In genomic region chr15:63407612-63408011, GRCh38 we compare ENCODE assay signal across 18 cellular contexts. TPM values are rescaled to one million over a fixed set of nuclear protein-coding genes. Genes with fewer than 3 reads are reported as not detected.
A peak's percentile ranks its signal among the peaks of the same experiment; 100 is the strongest.
DNase-seq lines count a peak whose midpoint lies in the region; ATAC-seq and TF ChIP-seq lines count a peak whose summit lies in the region.
"Had no signal": no experiment of that assay in that cellular context is flagged by ENCODE, and none has a peak within 500 bp of the region (broad histone marks: within the 10 kb centered on the region; RNA-seq: fewer than 3 reads in every experiment).

No MANE protein-coding gene starts in this region.

- TF ChIP-seq EP300 in SK-N-SH (IDR thresholded peaks at IDR 0.05; ENCODE audit: borderline replicate concordance in 1 of 2, low read depth in 1 of 2, low read length in 1 of 2) = no peak

- H2AFZ ChIP-seq in HCT116 (ENCODE audit: low read depth, low read length, poor library complexity, severe bottlenecking) (peak overlapping the region; percentile 25), SK-N-SH (ENCODE audit: low read depth) (no peak overlapping the region)

- ATAC-seq in HCT116 (no peak), HG02642 (IDR thresholded peaks at IDR 0.05; ENCODE audit: poor library complexity, unreplicated experiment) (no peak)
- ATAC-seq: gastrocnemius medialis, lower lobe of right lung had no signal

- TF ChIP-seq CTCF in HCT116 (IDR thresholded peaks at IDR 0.05 in 2 of 3, conservative IDR thresholded peaks at IDR 0.05 in 1 of 3; ENCODE audit: borderline replicate concordance in 1 of 3, insufficient read depth in 1 of 3, low read depth in 2 of 3, low read length in 2 of 3) = no peak
- TF ChIP-seq CTCF in SK-N-SH (IDR thresholded peaks at IDR 0.05) = no peak

- WGBS in SK-N-SH (ENCODE audit: low lambda C conversion rate) = 46% methylated on average over 5 of the region's 5 CpGs

- H3K9me3 ChIP-seq in HCT116 (ENCODE audit: control insufficient read depth in 1 of 2, insufficient read depth in 1 of 2, low read depth in 1 of 2, low read length in 2 of 2) (no peaks in the 10 kb centered on the region), SK-N-SH (no peaks in the 10 kb centered on the region)
- H3K9me3 ChIP-seq: Caco-2, gastrocnemius medialis, lower lobe of right lung had no signal

- RAD21 ChIA-PET in HCT116 (lab: Charles Lee; ENCODE audit: low non-redundant PET in 1 of 2, low total read pairs in 2 of 2, uncharacterized antibody in 2 of 2, unreplicated experiment in 2 of 2) = no interaction called here

- no peak for TF ChIP-seq RAD21 in HCT116 (IDR thresholded peaks at IDR 0.05; ENCODE audit: low read depth)
- no peak for TF ChIP-seq RAD21 in SK-N-SH (IDR thresholded peaks at IDR 0.05; ENCODE audit: low read length)

- H3K4me2 ChIP-seq in HCT116 (ENCODE audit: low read length) (no peak overlapping the region; the same call in 1 of the 2 replicates), SK-N-SH (no peak overlapping the region)

- H3K27me3 ChIP-seq in HCT116 (ENCODE audit: insufficient read depth, low read length) (no peaks in the 10 kb centered on the region), SK-N-SH (ENCODE audit: insufficient read depth) (no peaks in the 10 kb centered on the region)
- H3K27me3 ChIP-seq: gastrocnemius medialis had no signal

- BruUV-seq in HCT116 (replicated peaks; lab: Mats Ljungman, UMichigan) = no TSS peak

- intact Hi-C loops in HCT116 (cut with micrococcal nuclease) = no loop called here

- TF ChIP-seq POLR2A in HCT116 (IDR thresholded peaks at IDR 0.05; ENCODE audit: borderline replicate concordance, extremely low read depth, insufficient read depth, insufficient read length) = no peak

- no peak overlapping the region for H3K27ac ChIP-seq in HCT116 (ENCODE audit: low read depth, low read length)
- H3K27ac ChIP-seq in SK-N-SH (ENCODE audit: low read depth in 2 of 2, low read length in 1 of 2) = no peak overlapping the region
- H3K27ac ChIP-seq: gastrocnemius medialis, lower lobe of right lung had no signal

- H3K4me1 ChIP-seq in HCT116 (ENCODE audit: control insufficient read depth in 1 of 2, insufficient read depth in 2 of 2, low read length in 2 of 2) (peaks cover 8 to 9% of the 10 kb centered on the region in 2 experiments; a peak in 2 of 4 replicates), SK-N-SH (ENCODE audit: control insufficient read depth in 1 of 2, insufficient read depth in 2 of 2, low read depth in 1 of 2, low read length in 1 of 2) (peaks cover 8 to 10% of the 10 kb centered on the region in 2 experiments; a peak in 3 of 4 replicates)
- H3K4me1 ChIP-seq: Caco-2, gastrocnemius medialis had no signal

- H3K9me2 ChIP-seq in HCT116 (ENCODE audit: insufficient read depth) (no peaks in the 10 kb centered on the region), SK-N-SH (no peaks in the 10 kb centered on the region)

- H3K9ac ChIP-seq in HCT116 (ENCODE audit: low read length) = no peak overlapping the region
- no peak overlapping the region for H3K9ac ChIP-seq in SK-N-SH

- CTCF ChIA-PET in HCT116 (lab: Charles Lee) = no interaction called here
- CTCF ChIA-PET in SK-N-SH (lab: Yijun Ruan, JAX) = interaction anchor here (0.8 kb wide), 1 partner anchor 119 kb away, joined by 3 read pairs; no protein-coding TSS in a partner anchor

- DNase-seq in A172 (ENCODE audit: low spot score) = peak; percentile 35
- DNase-seq in HCT116 (ENCODE audit: low read depth, low spot score) = no peak
- peak; percentile 93 for DNase-seq in NCI-H2171 (lab: John Stamatoyannopoulos, UW)
- DNase-seq in SK-N-SH = peak; percentile 29
- DNase-seq in NCI-H2227 (lab: John Stamatoyannopoulos, UW; ENCODE audit: unreplicated experiment) = no peak
- DNase-seq in NCI-H2107 (lab: John Stamatoyannopoulos, UW) = no peak
- no peak for DNase-seq in COLO668 (lab: John Stamatoyannopoulos, UW; ENCODE audit: unreplicated experiment)
- DNase-seq: activated gamma-delta T cell, aorta, Caco-2, gastrocnemius medialis, HFFc6, KBM-7, lower lobe of right lung, NCI-H1930, OCI-M1, retina had no signal

- no peaks in the 10 kb centered on the region for H4K20me1 ChIP-seq in HCT116 (ENCODE audit: insufficient read depth)
- H4K20me1 ChIP-seq in SK-N-SH (ENCODE audit: insufficient read depth) = no peaks in the 10 kb centered on the region

- H3K4me3 ChIP-seq in HCT116 (replicated peaks in 1 of 2; ENCODE audit: low read depth in 1 of 2, low read length in 2 of 2) (no peak overlapping the region), SK-N-SH (ENCODE audit: low read depth in 2 of 2, low read length in 1 of 2) (no peak overlapping the region)
- H3K4me3 ChIP-seq: gastrocnemius medialis, lower lobe of right lung had no signal

- peaks cover 5% of the 10 kb centered on the region for H3F3A ChIP-seq in SK-N-SH (replicated peaks; ENCODE audit: insufficient read depth)

- no peaks in the 10 kb centered on the region for H3K36me3 ChIP-seq in HCT116 (ENCODE audit: control insufficient read depth in 1 of 2, insufficient read depth in 2 of 2, low read length in 2 of 2)
- no peaks in the 10 kb centered on the region for H3K36me3 ChIP-seq in SK-N-SH (replicated peaks in 1 of 2; ENCODE audit: control insufficient read depth in 1 of 2, insufficient read depth in 2 of 2, low read length in 1 of 2)
- H3K36me3 ChIP-seq: gastrocnemius medialis, lower lobe of right lung had no signal

- H3K79me2 ChIP-seq in HCT116 (ENCODE audit: insufficient read depth, low read length) (no peaks in the 10 kb centered on the region), SK-N-SH (ENCODE audit: insufficient read depth) (no peaks in the 10 kb centered on the region)

- POLR2A ChIA-PET in HCT116 (lab: Charles Lee) (no interaction called here), SK-N-SH (lab: Yijun Ruan, JAX) (no interaction called here)

TF ChIP-seq in HCT116, 20 proteins besides CTCF, POLR2A, EP300 and RAD21 (continues in another document):
- TF ChIP-seq YY1 (IDR thresholded peaks at IDR 0.05; ENCODE audit: extremely low read depth, insufficient replicate concordance, low read depth, low read length) (no peak), ZBTB33 (IDR thresholded peaks at IDR 0.05; ENCODE audit: extremely low read depth, insufficient replicate concordance, low read length) (no peak), ZFX (IDR thresholded peaks at IDR 0.05) (no peak)

TF ChIP-seq in SK-N-SH, 30 proteins besides CTCF, POLR2A, EP300 and RAD21:
- TF ChIP-seq NFIC (IDR thresholded peaks at IDR 0.05; ENCODE audit: borderline replicate concordance) (0 out of 2 replicates have a peak, but pooled peaks have one; percentile 22), FOSL2 (IDR thresholded peaks at IDR 0.05; ENCODE audit: borderline replicate concordance, low read depth) (no peak), JUND (IDR thresholded peaks at IDR 0.05) (0 out of 2 replicates have a peak, but pooled peaks have one; percentile 5)

RNA-seq across cellular contexts. Expression of gene CA12, which starts 26.0 kb away (rescaled TPM):
- total RNA-seq in A172 (2014; rRNA removed; shearing (Covaris generic)) = 0.45 and 1.3 TPM in 2 replicates
- total RNA-seq in HCT116 (2021; ENCODE audit: unreplicated experiment) = 1.8 TPM
- 2.0 TPM in 2 replicates for polyA plus RNA-seq in HCT116 (2012)
- polyA plus RNA-seq in SK-N-SH (2012; rRNA removed) = 39.4 and 44.3 TPM in 2 replicates
- 32.6 and 41.3 TPM in 2 replicates for polyA plus RNA-seq in SK-N-SH (2012; cell fraction: cytosol; rRNA removed)
- polyA plus RNA-seq in SK-N-SH (2012; cell fraction: nucleus; rRNA removed) = 25.4 and 33.6 TPM in 2 replicates

Comparison
In these comparisons a context has a peak if more than half of its experiments do, and no peak if none do; other contexts are left out.
1. DNase-seq: peak in A172 (single experiment), NCI-H2171 (single experiment) and SK-N-SH (single experiment); none in HCT116 (single experiment), NCI-H2227 (single experiment), NCI-H2107 (single experiment) and COLO668 (single experiment).